1 cellular context compared by ENCODE assay signal in genomic region chr9:37966443-37967271, GRCh38.
TF ChIP-seq lines count a peak whose summit lies in the region.

No MANE protein-coding gene starts in this region.

TF ChIP-seq in HepG2, 621 proteins besides CTCF, POLR2A, EP300 and RAD21 (continued from another document and continues in another):
- TF ChIP-seq ZBTB49 (CRISPR knock-in tag; IDR thresholded peaks at IDR 0.05; ENCODE audit: borderline replicate concordance) (no peak), CC2D1A (CRISPR knock-in tag; IDR thresholded peaks at IDR 0.05) (no peak), ZNF253 (CRISPR knock-in tag; IDR thresholded peaks at IDR 0.05; ENCODE audit: borderline replicate concordance) (no peak), ZBTB46 (CRISPR knock-in tag; IDR thresholded peaks at IDR 0.05; ENCODE audit: borderline replicate concordance) (no peak), SRSF1 (optimal IDR thresholded peaks at IDR 0.05; ENCODE audit: low read depth, low read length) (no peak), KLF16 (CRISPR knock-in tag; IDR thresholded peaks at IDR 0.05) (no peak), ZNF17 (CRISPR knock-in tag; IDR thresholded peaks at IDR 0.05) (no peak), HNF4G (IDR thresholded peaks at IDR 0.05; ENCODE audit: borderline replicate concordance, low read depth, low read length) (no peak), HNF4G (CRISPR knock-in tag; IDR thresholded peaks at IDR 0.05; ENCODE audit: borderline replicate concordance, low read depth) (no peak), GATA4 (IDR thresholded peaks at IDR 0.05; ENCODE audit: borderline replicate concordance, low read depth) (no peak), ZNF713 (CRISPR knock-in tag; IDR thresholded peaks at IDR 0.05) (no peak), GPN1 (CRISPR knock-in tag; IDR thresholded peaks at IDR 0.05; ENCODE audit: borderline replicate concordance) (no peak), ZSCAN12 (CRISPR knock-in tag; IDR thresholded peaks at IDR 0.05) (no peak), ZNF235 (CRISPR knock-in tag; IDR thresholded peaks at IDR 0.05; ENCODE audit: borderline replicate concordance) (no peak), KAT2B (IDR thresholded peaks at IDR 0.05; ENCODE audit: borderline replicate concordance, low read depth, low read length) (no peak), DNMT3B (CRISPR knock-in tag; conservative IDR thresholded peaks at IDR 0.05) (no peak), SOX13 (IDR thresholded peaks at IDR 0.05) (no peak), SOX13 (CRISPR knock-in tag; conservative IDR thresholded peaks at IDR 0.05 in 1 of 2, IDR thresholded peaks at IDR 0.05 in 1 of 2) (peak in 1 of 2 experiments; percentile 10; a peak in 1 of 4 replicates), ZHX2 (IDR thresholded peaks at IDR 0.05; ENCODE audit: low read depth) (no peak), ZHX2 (CRISPR knock-in tag; IDR thresholded peaks at IDR 0.05; ENCODE audit: borderline replicate concordance) (no peak), ZNF513 (CRISPR knock-in tag; conservative IDR thresholded peaks at IDR 0.05) (no peak), FOXP1 (IDR thresholded peaks at IDR 0.05) (no peak), FOXP1 (CRISPR knock-in tag; IDR thresholded peaks at IDR 0.05) (0 out of 2 replicates have a peak, but pooled peaks have one; percentile 30), ZBTB34 (CRISPR knock-in tag; IDR thresholded peaks at IDR 0.05) (no peak), ZNF75D (CRISPR knock-in tag; IDR thresholded peaks at IDR 0.05; ENCODE audit: borderline replicate concordance) (no peak), MAFF (IDR thresholded peaks at IDR 0.05; ENCODE audit: low read depth, low read length) (no peak), NFE2 (CRISPR knock-in tag; IDR thresholded peaks at IDR 0.05) (no peak), HOXA3 (CRISPR knock-in tag; IDR thresholded peaks at IDR 0.05) (peak; percentile 34; the same call in 1 of the 2 replicates), ZNF274 (CRISPR knock-in tag; IDR thresholded peaks at IDR 0.05) (no peak), ZNF724P (CRISPR knock-in tag; IDR thresholded peaks at IDR 0.05; ENCODE audit: borderline replicate concordance) (no peak), FOXP4 (CRISPR knock-in tag; IDR thresholded peaks at IDR 0.05) (peak; percentile 13; the same call in 1 of the 2 replicates), ZMYM3 (CRISPR knock-in tag; IDR thresholded peaks at IDR 0.05) (peak; percentile 80), JUNB (CRISPR knock-in tag; IDR thresholded peaks at IDR 0.05; ENCODE audit: borderline replicate concordance) (0 out of 2 replicates have a peak, but pooled peaks have one; percentile 43), PBX3 (CRISPR knock-in tag; IDR thresholded peaks at IDR 0.05; ENCODE audit: borderline replicate concordance) (no peak), IRF2 (CRISPR knock-in tag; IDR thresholded peaks at IDR 0.05) (no peak), ELF3 (CRISPR knock-in tag; IDR thresholded peaks at IDR 0.05) (0 out of 2 replicates have a peak, but pooled peaks have one; percentile 18), MIER3 (CRISPR knock-in tag; IDR thresholded peaks at IDR 0.05; ENCODE audit: borderline replicate concordance) (no peak), BCL6 (CRISPR knock-in tag; IDR thresholded peaks at IDR 0.05) (peak; percentile 26; the same call in 1 of the 2 replicates), PRDM15 (CRISPR knock-in tag; IDR thresholded peaks at IDR 0.05) (no peak), FOXK2 (IDR thresholded peaks at IDR 0.05) (no peak), ZNF703 (CRISPR knock-in tag; IDR thresholded peaks at IDR 0.05; ENCODE audit: borderline replicate concordance) (no peak), MAX (IDR thresholded peaks at IDR 0.05) (peak; percentile 82), SRY (CRISPR knock-in tag; IDR thresholded peaks at IDR 0.05) (0 out of 2 replicates have a peak, but pooled peaks have one; percentile 38), KLF6 (CRISPR knock-in tag; IDR thresholded peaks at IDR 0.05) (no peak), ZNF777 (CRISPR knock-in tag; IDR thresholded peaks at IDR 0.05) (no peak)
